In genomic region chr7:24924375-24924774, GRCh38 we compare ENCODE assay signal across 1 cellular context.
TF ChIP-seq lines count a peak whose summit lies in the region.

No MANE protein-coding gene starts in this region.

TF ChIP-seq in IMR-90, 13 proteins besides CTCF, POLR2A, EP300 and RAD21:
- TF ChIP-seq FOS (IDR thresholded peaks at IDR 0.05; ENCODE audit: low read depth, low read length): no peak
- no peak for TF ChIP-seq NFE2L2 (IDR thresholded peaks at IDR 0.05; ENCODE audit: low read depth, low read length)
- TF ChIP-seq MXI1 (IDR thresholded peaks at IDR 0.05; ENCODE audit: borderline replicate concordance, low read depth, low read length): no peak
- no peak for TF ChIP-seq RCOR1 (IDR thresholded peaks at IDR 0.05; ENCODE audit: insufficient replicate concordance, low read length)
- TF ChIP-seq CEBPB (IDR thresholded peaks at IDR 0.05; ENCODE audit: low read depth, low read length): no peak
- TF ChIP-seq, protein P1, sequence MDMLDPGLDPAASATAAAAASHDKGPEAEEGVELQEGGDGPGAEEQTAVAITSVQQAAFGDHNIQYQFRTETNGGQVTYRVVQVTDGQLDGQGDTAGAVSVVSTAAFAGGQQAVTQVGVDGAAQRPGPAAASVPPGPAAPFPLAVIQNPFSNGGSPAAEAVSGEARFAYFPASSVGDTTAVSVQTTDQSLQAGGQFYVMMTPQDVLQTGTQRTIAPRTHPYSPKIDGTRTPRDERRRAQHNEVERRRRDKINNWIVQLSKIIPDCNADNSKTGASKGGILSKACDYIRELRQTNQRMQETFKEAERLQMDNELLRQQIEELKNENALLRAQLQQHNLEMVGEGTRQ (IDR thresholded peaks at IDR 0.05; ENCODE audit: low read depth, low read length): no peak
- no peak for TF ChIP-seq MAZ (IDR thresholded peaks at IDR 0.05; ENCODE audit: borderline replicate concordance, low read depth, low read length)
- no peak for TF ChIP-seq ELK1 (IDR thresholded peaks at IDR 0.05; ENCODE audit: borderline replicate concordance, low read depth, low read length)
- TF ChIP-seq CHD1 (IDR thresholded peaks at IDR 0.05; ENCODE audit: low read depth, low read length): no peak
- TF ChIP-seq SMC3 (IDR thresholded peaks at IDR 0.05; ENCODE audit: low read depth, low read length): no peak
- TF ChIP-seq RFX5 (IDR thresholded peaks at IDR 0.05; ENCODE audit: low read depth, low read length): no peak
- TF ChIP-seq BHLHE40 (IDR thresholded peaks at IDR 0.05; ENCODE audit: low read depth, low read length): no peak
- TF ChIP-seq MAFK (IDR thresholded peaks at IDR 0.05; ENCODE audit: low read depth, low read length): no peak
